ENCODE assay signal across 12 cellular contexts in genomic region chr6:119116712-119117281, GRCh38. TPM values are rescaled to one million over a fixed set of nuclear protein-coding genes. Genes with fewer than 3 reads are reported as not detected.
DNase-seq lines count a peak whose midpoint lies in the region; ATAC-seq, FAIRE-seq and TF ChIP-seq lines count a peak whose summit lies in the region.
"Had no signal": no experiment of that assay in that cellular context is flagged by ENCODE, and none has a peak within 500 bp of the region (broad histone marks: within the 10 kb centered on the region; RNA-seq: fewer than 3 reads in every experiment).

No MANE protein-coding gene starts in this region.

- no peaks in the 10 kb centered on the region for H3K9me2 ChIP-seq in Karpas-422 (replicated peaks; ENCODE audit: insufficient read depth, low read length)

- H3K27ac Mint-ChIP-seq in activated CD4-positive, alpha-beta memory T cell treated with anti-CD3 and anti-CD28 coated beads for 36 hours = no peak overlapping the region
- no peak overlapping the region for H3K27ac Mint-ChIP-seq in activated CD4-positive, alpha-beta memory T cell treated with anti-CD3 and anti-CD28 coated beads, Interleukin-2, amount 10 ng/mL, durations not matched to agents 7 days and 5 days
- H3K27ac Mint-ChIP-seq: activated T-cell treated with anti-CD3 and anti-CD28 coated beads, Interleukin-2, amount 50 U/mL, for 72 hours; natural killer cell had no signal

- no peak overlapping the region for H3K4me3 ChIP-seq in endothelial cell of umbilical vein (replicated peaks in 1 of 3; ENCODE audit: insufficient read depth in 1 of 3, low read depth in 1 of 3, low read length in 3 of 3)
- no peak overlapping the region for H3K4me3 ChIP-seq in Karpas-422 (ENCODE audit: low read length)
- H3K4me3 ChIP-seq: transverse colon had no signal

- CTCF ChIA-PET in activated CD4-positive, alpha-beta memory T cell treated with anti-CD3 and anti-CD28 coated beads for 36 hours (lab: Charles Lee) = interaction anchor here (1.2 kb wide), 1 partner anchor 13 kb away, joined by 7 read pairs; no protein-coding TSS in a partner anchor
- CTCF ChIA-PET in activated CD4-positive, alpha-beta memory T cell treated with anti-CD3 and anti-CD28 coated beads, Interleukin-2, amount 10 ng/mL, durations not matched to agents 7 days and 5 days (lab: Charles Lee) = interaction anchor here (0.6 kb wide), 1 partner anchor 14 kb away, joined by 3 read pairs; no protein-coding TSS in a partner anchor
- CTCF ChIA-PET in endothelial cell of umbilical vein (lab: Charles Lee) = interaction anchor here (0.6 to 1.4 kb wide), 2 partner anchors 8 to 16 kb away, joined by 3 to 4 read pairs; no protein-coding TSS in a partner anchor

- H3K9me3 ChIP-seq in endothelial cell of umbilical vein (replicated peaks; ENCODE audit: control insufficient read depth, insufficient read depth, low read length) = no peaks in the 10 kb centered on the region
- no peaks in the 10 kb centered on the region for H3K9me3 ChIP-seq in Karpas-422 (ENCODE audit: low read length)
- H3K9me3 ChIP-seq: transverse colon had no signal

- H3K36me3 ChIP-seq in endothelial cell of umbilical vein (ENCODE audit: control insufficient read depth in 2 of 2, extremely low read depth in 1 of 2, insufficient read depth in 2 of 2, low read length in 2 of 2) (no peaks in the 10 kb centered on the region), Karpas-422 (ENCODE audit: insufficient read depth, low read length) (no peaks in the 10 kb centered on the region)
- H3K36me3 ChIP-seq: transverse colon had no signal

- peak; percentile 27 for DNase-seq in activated CD4-positive, alpha-beta memory T cell treated with anti-CD3 and anti-CD28 coated beads for 36 hours
- no peak for DNase-seq in activated CD4-positive, alpha-beta memory T cell treated with anti-CD3 and anti-CD28 coated beads, Interleukin-2, amount 10 ng/mL, durations not matched to agents 7 days and 5 days
- DNase-seq in NAMALWA (ENCODE audit: low spot score) (peak; percentile 10), endothelial cell of umbilical vein (ENCODE audit: low read depth, low spot score) (peak; percentile 2), Karpas-422 (no peak), cerebellar cortex (ENCODE audit: low spot score) (no peak)
- peak; percentile 37 for DNase-seq in stimulated activated CD8-positive, alpha-beta memory T cell treated with anti-CD3 and anti-CD28 coated beads, Interleukin-4, amount 100 ng/mL, for 48 hours
- DNase-seq: anterior cingulate cortex, natural killer cell, transverse colon had no signal

- H3K9me1 ChIP-seq in endothelial cell of umbilical vein (replicated peaks; ENCODE audit: control insufficient read depth, extremely low read depth, insufficient read depth, low read length) = no peaks in the 10 kb centered on the region

- H3K27ac ChIP-seq in endothelial cell of umbilical vein (ENCODE audit: insufficient read depth, low read depth, low read length) (no peak overlapping the region), Karpas-422 (ENCODE audit: low read length) (no peak overlapping the region)
- H3K27ac ChIP-seq: transverse colon had no signal

- no peak overlapping the region for H2AFZ ChIP-seq in endothelial cell of umbilical vein (ENCODE audit: low read depth, low read length)
- no peak overlapping the region for H2AFZ ChIP-seq in Karpas-422 (ENCODE audit: low read length)

- no peaks in the 10 kb centered on the region for H3K4me1 ChIP-seq in endothelial cell of umbilical vein (ENCODE audit: control insufficient read depth, extremely low read depth, insufficient read depth, low read length)
- H3K4me1 ChIP-seq in Karpas-422 (ENCODE audit: low read length) = no peaks in the 10 kb centered on the region
- H3K4me1 ChIP-seq: transverse colon had no signal

- H3K27me3 Mint-ChIP-seq in activated CD4-positive, alpha-beta memory T cell treated with anti-CD3 and anti-CD28 coated beads for 36 hours = peaks cover 1% of the 10 kb centered on the region
- H3K27me3 Mint-ChIP-seq in activated CD4-positive, alpha-beta memory T cell treated with anti-CD3 and anti-CD28 coated beads, Interleukin-2, amount 10 ng/mL, durations not matched to agents 7 days and 5 days = peaks cover 7% of the 10 kb centered on the region

- no peaks in the 10 kb centered on the region for H3K36me3 Mint-ChIP-seq in activated CD4-positive, alpha-beta memory T cell treated with anti-CD3 and anti-CD28 coated beads for 36 hours
- no peaks in the 10 kb centered on the region for H3K36me3 Mint-ChIP-seq in activated CD4-positive, alpha-beta memory T cell treated with anti-CD3 and anti-CD28 coated beads, Interleukin-2, amount 10 ng/mL, durations not matched to agents 7 days and 5 days (ENCODE audit: low read depth)
- H3K36me3 Mint-ChIP-seq: natural killer cell had no signal

- BruUV-seq in endothelial cell of umbilical vein (replicated peaks; lab: Mats Ljungman, UMichigan) = no TSS peak

- H3K27me3 ChIP-seq in endothelial cell of umbilical vein (ENCODE audit: control insufficient read depth in 2 of 2, insufficient read depth in 2 of 2, low read length in 2 of 2) = no peaks in the 10 kb centered on the region
- H3K27me3 ChIP-seq in Karpas-422 (ENCODE audit: low read length) = no peaks in the 10 kb centered on the region
- H3K27me3 ChIP-seq: transverse colon had no signal

- no peak overlapping the region for H3K4me2 ChIP-seq in endothelial cell of umbilical vein (ENCODE audit: insufficient read depth, low read length)
- H3K4me2 ChIP-seq in Karpas-422 (ENCODE audit: low read depth, low read length, poor library complexity, severe bottlenecking) = no peak overlapping the region

- intact Hi-C loops in activated CD4-positive, alpha-beta memory T cell treated with anti-CD3 and anti-CD28 coated beads for 36 hours (cut with micrococcal nuclease) = no loop called here
- intact Hi-C loops in endothelial cell of umbilical vein (cut with micrococcal nuclease) = loop anchor here (10.0 kb wide), 1 partner anchor 832 kb away; no protein-coding TSS in a partner anchor

- no peak overlapping the region for H3K9ac ChIP-seq in endothelial cell of umbilical vein (replicated peaks; ENCODE audit: extremely low read depth, insufficient read depth, low read length)
- H3K9ac ChIP-seq in Karpas-422 (ENCODE audit: low read length) = no peak overlapping the region

- H3K4me1 Mint-ChIP-seq in activated CD4-positive, alpha-beta memory T cell treated with anti-CD3 and anti-CD28 coated beads for 36 hours (ENCODE audit: low read depth) = no peaks in the 10 kb centered on the region
- H3K4me1 Mint-ChIP-seq in activated CD4-positive, alpha-beta memory T cell treated with anti-CD3 and anti-CD28 coated beads, Interleukin-2, amount 10 ng/mL, durations not matched to agents 7 days and 5 days = peaks cover 5% of the 10 kb centered on the region
- H3K4me1 Mint-ChIP-seq: natural killer cell had no signal

- POLR2A ChIA-PET in activated CD4-positive, alpha-beta memory T cell treated with anti-CD3 and anti-CD28 coated beads for 36 hours (lab: Charles Lee) = no interaction called here
- POLR2A ChIA-PET in activated CD4-positive, alpha-beta memory T cell treated with anti-CD3 and anti-CD28 coated beads, Interleukin-2, amount 10 ng/mL, durations not matched to agents 7 days and 5 days (lab: Charles Lee) = interaction anchor here (0.7 kb wide), 1 partner anchor 197 kb away, joined by 3 read pairs; no protein-coding TSS in a partner anchor
- POLR2A ChIA-PET in endothelial cell of umbilical vein (lab: Charles Lee) = no interaction called here

- dilution Hi-C loops in endothelial cell of umbilical vein (cut with MboI; ENCODE audit: extremely low pct_ligation_motif_present, low sequenced_read_pairs) = no loop called here

- H3K79me2 ChIP-seq in endothelial cell of umbilical vein (ENCODE audit: control insufficient read depth, insufficient read depth, low read length) (no peaks in the 10 kb centered on the region), Karpas-422 (ENCODE audit: low read length) (no peaks in the 10 kb centered on the region)

- no peak for ATAC-seq in HG02571 (IDR thresholded peaks at IDR 0.05; ENCODE audit: unreplicated experiment)
- ATAC-seq: activated T-cell treated with anti-CD3 and anti-CD28 coated beads, Interleukin-2, amount 50 U/mL, for 72 hours; natural killer cell had no signal

- no peak overlapping the region for H3K4me3 Mint-ChIP-seq in activated CD4-positive, alpha-beta memory T cell treated with anti-CD3 and anti-CD28 coated beads for 36 hours
- no peak overlapping the region for H3K4me3 Mint-ChIP-seq in activated CD4-positive, alpha-beta memory T cell treated with anti-CD3 and anti-CD28 coated beads, Interleukin-2, amount 10 ng/mL, durations not matched to agents 7 days and 5 days
- H3K4me3 Mint-ChIP-seq: activated T-cell treated with anti-CD3 and anti-CD28 coated beads, Interleukin-2, amount 50 U/mL, for 72 hours; natural killer cell had no signal

- no peak for FAIRE-seq in endothelial cell of umbilical vein (lab: Jason Lieb, UNC)

- TF ChIP-seq CTCF in endothelial cell of umbilical vein (IDR thresholded peaks at IDR 0.05; ENCODE audit: extremely low read depth in 1 of 2, insufficient read depth in 1 of 2, low read depth in 1 of 2, low read length in 2 of 2) = peak; percentile 22 to 35

- H3K9me3 Mint-ChIP-seq in activated CD4-positive, alpha-beta memory T cell treated with anti-CD3 and anti-CD28 coated beads for 36 hours = no peaks in the 10 kb centered on the region
- no peaks in the 10 kb centered on the region for H3K9me3 Mint-ChIP-seq in activated CD4-positive, alpha-beta memory T cell treated with anti-CD3 and anti-CD28 coated beads, Interleukin-2, amount 10 ng/mL, durations not matched to agents 7 days and 5 days
- H3K9me3 Mint-ChIP-seq: activated T-cell treated with anti-CD3 and anti-CD28 coated beads, Interleukin-2, amount 50 U/mL, for 72 hours; natural killer cell had no signal

- H4K20me1 ChIP-seq in endothelial cell of umbilical vein (replicated peaks; ENCODE audit: control insufficient read depth, extremely low read depth, insufficient read depth, low read length) (no peaks in the 10 kb centered on the region), Karpas-422 (ENCODE audit: insufficient read depth, low read depth, low read length) (no peaks in the 10 kb centered on the region)

- no peak for TF ChIP-seq POLR2A in endothelial cell of umbilical vein (IDR thresholded peaks at IDR 0.05; ENCODE audit: low read depth, low read length)

RNA-seq across cellular contexts. Expression of gene FAM184A, which starts 38.3 kb away (rescaled TPM):
- 10 to 100 TPM in 1 of 2 experiments, 1 to 10 TPM in 1; 7.6 to 10.8 TPM for total RNA-seq in activated CD4-positive, alpha-beta memory T cell treated with anti-CD3 and anti-CD28 coated beads for 36 hours
- total RNA-seq in activated CD4-positive, alpha-beta memory T cell treated with anti-CD3 and anti-CD28 coated beads, Interleukin-2, amount 10 ng/mL, durations not matched to agents 7 days and 5 days = 1 to 10 TPM; 5.4 to 5.9 TPM
- total RNA-seq in endothelial cell of umbilical vein = 0.84 and 0.95 TPM in 2 replicates
- 0.04 and 0.16 TPM in 2 replicates for polyA plus RNA-seq in endothelial cell of umbilical vein
- polyA plus RNA-seq in endothelial cell of umbilical vein (2011; cell fraction: cytosol; rRNA removed) = 0.10 and 0.19 TPM in 2 replicates
- 0.48 and 0.51 TPM in 2 replicates for polyA plus RNA-seq in endothelial cell of umbilical vein (2011; cell fraction: nucleus; rRNA removed)
- not detected in 2 replicates for polyA plus RNA-seq in endothelial cell of umbilical vein (2012)
- 0.96 TPM in 1 of 2 replicates, not detected in the other for polyA minus RNA-seq in endothelial cell of umbilical vein
- not detected for polyA minus RNA-seq in endothelial cell of umbilical vein (2011; cell fraction: cytosol; rRNA and poly(A)+ RNA removed)
- 1.1 and 1.3 TPM in 2 replicates for polyA minus RNA-seq in endothelial cell of umbilical vein (2011; cell fraction: nucleus; rRNA and poly(A)+ RNA removed)
- total RNA-seq in Karpas-422 (2014; rRNA removed; shearing (Covaris generic); ENCODE audit: low replicate concordance) = 0.72 and 8.4 TPM in 2 replicates

Comparison
In these comparisons a context has a peak if more than half of its experiments do, and no peak if none do; other contexts are left out.
1. DNase-seq: peak in activated CD4-positive, alpha-beta memory T cell treated with anti-CD3 and anti-CD28 coated beads for 36 hours (single experiment), NAMALWA (single experiment), endothelial cell of umbilical vein (single experiment) and stimulated activated CD8-positive, alpha-beta memory T cell treated with anti-CD3 and anti-CD28 coated beads, Interleukin-4, amount 100 ng/mL, for 48 hours (single experiment); none in activated CD4-positive, alpha-beta memory T cell treated with anti-CD3 and anti-CD28 coated beads, Interleukin-2, amount 10 ng/mL, durations not matched to agents 7 days and 5 days (single experiment), Karpas-422 (single experiment) and cerebellar cortex (single experiment).